ENCODE assay signal across 1 cellular context in genomic region chr12:76445469-76445868, GRCh38.
TF ChIP-seq lines count a peak whose summit lies in the region.

No MANE protein-coding gene starts in this region.

TF ChIP-seq in IMR-90, 13 proteins besides CTCF, POLR2A, EP300 and RAD21 (continued from another document):
- TF ChIP-seq SMC3 (IDR thresholded peaks at IDR 0.05; ENCODE audit: low read depth, low read length): no peak
